Comparison of ENCODE assay signal across 8 cellular contexts in the genomic region with DNA sequence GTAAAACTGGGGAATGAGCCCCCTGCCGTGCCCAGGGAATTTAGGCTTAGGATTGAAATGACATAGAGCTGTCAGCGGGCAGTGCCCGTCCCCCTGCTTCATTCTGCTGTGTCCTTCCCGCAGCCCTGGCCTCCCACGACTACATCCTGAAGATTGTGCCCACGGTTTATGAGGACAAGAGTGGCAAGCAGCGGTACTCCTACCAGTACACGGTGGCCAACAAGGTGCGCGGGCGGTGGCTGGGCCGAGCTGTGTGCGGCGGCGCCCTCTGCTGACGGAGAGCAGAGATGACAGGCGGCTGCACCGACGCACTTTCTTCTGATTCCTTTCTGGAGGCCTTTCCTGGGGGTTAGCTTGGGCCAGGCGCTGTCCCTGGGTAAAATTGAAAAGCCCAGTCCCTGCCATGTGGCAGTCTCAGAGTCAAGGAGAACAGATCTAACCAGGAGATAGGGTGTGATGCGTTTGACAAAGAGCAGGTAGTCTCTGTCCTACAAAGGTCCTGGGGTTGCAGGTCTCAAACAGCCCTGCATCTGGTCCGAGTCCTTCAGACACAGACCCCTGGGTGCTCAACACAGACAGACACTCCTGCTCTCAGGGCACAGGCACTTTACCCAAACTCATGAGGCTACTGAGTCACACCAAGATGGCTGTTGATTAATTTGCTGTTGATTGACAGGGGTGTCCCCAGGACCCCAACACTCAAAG. TPM values are rescaled to one million over a fixed set of nuclear protein-coding genes. Genes with fewer than 3 reads are reported as not detected.
DNase-seq lines count a peak whose midpoint lies in the region; ATAC-seq, FAIRE-seq and TF ChIP-seq lines count a peak whose summit lies in the region.

No MANE protein-coding gene starts in this region.

- no peak overlapping the region for H3K27ac ChIP-seq in H1 (ENCODE audit: low read depth, low read length)

- TF ChIP-seq CTCF in GM12872 (IDR thresholded peaks at IDR 0.05; ENCODE audit: insufficient read depth, low read depth, low read length) (peak; percentile 93), H1 (IDR thresholded peaks at IDR 0.05; ENCODE audit: control extremely low read depth in 1 of 3, insufficient read depth in 1 of 3, low read depth in 1 of 3, low read length in 3 of 3) (peak; percentile 90 to 97 (median 94))

- H2BK15ac ChIP-seq in H1 (ENCODE audit: low read length) = no peak overlapping the region

- WGBS in H1 (ENCODE audit: extremely low coverage in 1 of 2, insufficient coverage in 1 of 2, insufficient read length in 1 of 2, insufficient replicate concordance in 2 of 2, low coverage in 1 of 2, low lambda C conversion rate in 2 of 2, missing lambda C conversion rate in 1 of 2), 2 experiments = 27% methylated on average over 20 of the region's 22 CpGs; no CpG with 5 or more reads in 1 of the 2 experiments

- H3K23ac ChIP-seq in H1 (ENCODE audit: insufficient read length) = no peak overlapping the region

- no peaks in the 10 kb centered on the region for H3K23me2 ChIP-seq in H1 (ENCODE audit: low read depth, low read length)

- no peaks in the 10 kb centered on the region for H3K27me3 ChIP-seq in H1 (replicated peaks in 1 of 4; ENCODE audit: control insufficient read depth in 3 of 4, extremely low read depth in 1 of 4, insufficient read depth in 3 of 4, low read length in 3 of 4)

- no peak for FAIRE-seq in H1 (lab: Jason Lieb, UNC)

- peaks cover 3 to 26% (median 18%) of the 10 kb centered on the region in 4 experiments; a peak in 7 of 8 replicates for H3K36me3 ChIP-seq in H1 (ENCODE audit: control insufficient read depth in 2 of 4, insufficient read depth in 4 of 4, low read length in 3 of 4)

- peak; percentile 80 to 86 for TF ChIP-seq RAD21 in H1 (IDR thresholded peaks at IDR 0.05 in 1 of 2, conservative IDR thresholded peaks at IDR 0.05 in 1 of 2; ENCODE audit: low read depth in 2 of 2, low read length in 2 of 2)

- H2AK5ac ChIP-seq in H1 (ENCODE audit: low read depth, low read length) = no peak overlapping the region

- H3K79me1 ChIP-seq in H1 (ENCODE audit: low read depth, low read length) = no peaks in the 10 kb centered on the region

- no peak overlapping the region for H3K18ac ChIP-seq in H1 (ENCODE audit: extremely low read depth, low read length)

- H2BK20ac ChIP-seq in H1 (ENCODE audit: low read length) = no peak overlapping the region

- H3K56ac ChIP-seq in H1 (replicated peaks; ENCODE audit: insufficient read length, low read depth, low read length) = no peak overlapping the region

- no peak overlapping the region for H3K4me3 ChIP-seq in H1 (ENCODE audit: extremely low read depth in 1 of 4, insufficient read depth in 2 of 4, low read depth in 3 of 4, low read length in 4 of 4)

- no peak overlapping the region for H2BK120ac ChIP-seq in H1 (replicated peaks; ENCODE audit: low read depth, low read length)

- no peak overlapping the region for H2AFZ ChIP-seq in H1 (ENCODE audit: low read length)

- TF ChIP-seq EP300 in H1 (IDR thresholded peaks at IDR 0.05; ENCODE audit: borderline replicate concordance in 1 of 2, low read depth in 2 of 2, low read length in 2 of 2) = no peak

- H3K4me1 ChIP-seq in H1 (replicated peaks in 1 of 4; ENCODE audit: control insufficient read depth in 3 of 4, insufficient read depth in 4 of 4, low read length in 3 of 4) = no peaks in the 10 kb centered on the region

- no peak overlapping the region for H2BK5ac ChIP-seq in H1 (ENCODE audit: low read depth, low read length)

- CTCF ChIA-PET in H1 (lab: Charles Lee; ENCODE audit: partially characterized antibody) = interaction anchor here (0.7 to 12.2 kb wide), 38 partner anchors 8 to 1613 kb away, joined by 3 to 206 read pairs (median 3); no protein-coding TSS in a partner anchor

- no peak overlapping the region for H4K91ac ChIP-seq in H1 (replicated peaks; ENCODE audit: insufficient read length, low read length)

- no peak overlapping the region for H2BK12ac ChIP-seq in H1 (ENCODE audit: low read depth, low read length)

- H4K5ac ChIP-seq in H1 (ENCODE audit: insufficient read length, low read depth, low read length) = no peak overlapping the region

- ATAC-seq in HG02798 (IDR thresholded peaks at IDR 0.05; ENCODE audit: poor library complexity, unreplicated experiment) (peak; percentile 80), HG02759 (IDR thresholded peaks at IDR 0.05; ENCODE audit: unreplicated experiment) (no peak)

- TF ChIP-seq POLR2A in H1 (IDR thresholded peaks at IDR 0.05; ENCODE audit: control extremely low read depth in 1 of 2, low read depth in 2 of 2, low read length in 2 of 2) = no peak

- POLR2A ChIA-PET in H1 (lab: Charles Lee; ENCODE audit: partially characterized antibody) = interaction anchor here (0.6 to 1.7 kb wide), 5 partner anchors 19 to 386 kb away, joined by 3 to 4 read pairs (median 3); no protein-coding TSS in a partner anchor

- H3K4me2 ChIP-seq in H1 (ENCODE audit: insufficient read depth in 1 of 2, low read depth in 2 of 2, low read length in 2 of 2) = 0 out of 4 replicates have a peak overlapping the region, but pooled peaks of 1 of the 2 experiments have one; percentile 40

- peaks cover 2 to 8% of the 10 kb centered on the region in 2 experiments for H4K20me1 ChIP-seq in H1 (replicated peaks in 1 of 2; ENCODE audit: control insufficient read depth in 1 of 2, insufficient read depth in 2 of 2, low read length in 2 of 2)

- no peaks in the 10 kb centered on the region for H3K79me2 ChIP-seq in H1 (ENCODE audit: control insufficient read depth in 1 of 2, insufficient read depth in 2 of 2, low read length in 2 of 2)

- no peaks in the 10 kb centered on the region for H3K9me3 ChIP-seq in H1 (ENCODE audit: insufficient read depth in 2 of 2, low read depth in 1 of 2, low read length in 1 of 2)

- DNase-seq in NCI-H69 (lab: John Stamatoyannopoulos, UW) = peak; percentile 73
- peak; percentile 35 to 47 for DNase-seq in activated CD8-positive, alpha-beta memory T cell treated with anti-CD3 and anti-CD28 coated beads for 4 hours (ENCODE audit: low read depth in 2 of 2)
- DNase-seq in H1 (ENCODE audit: low read depth in 1 of 2, low spot score in 2 of 2) = peak in 1 of 2 experiments; percentile 84
- DNase-seq in middle frontal gyrus (ENCODE audit: extremely low spot score, low spot score) = peak; percentile 64
- peak; percentile 39 to 44 for DNase-seq in stimulated activated CD8-positive, alpha-beta memory T cell treated with anti-CD3 and anti-CD28 coated beads, Interleukin-4, amount 100 ng/mL, for 1 hour (ENCODE audit: low read depth in 2 of 2, low spot score in 1 of 2)

- no peak overlapping the region for H4K8ac ChIP-seq in H1 (ENCODE audit: extremely low read depth, insufficient read depth, low read length)

- no peak overlapping the region for H3K9ac ChIP-seq in H1 (replicated peaks in 1 of 4; ENCODE audit: extremely low read depth in 1 of 4, low read depth in 3 of 4, low read length in 3 of 4)

- H3K4ac ChIP-seq in H1 (replicated peaks; ENCODE audit: insufficient read length, low read depth, low read length) = no peak overlapping the region

- no peak overlapping the region for H3K14ac ChIP-seq in H1 (ENCODE audit: insufficient read length)

TF ChIP-seq in H1, 55 proteins besides CTCF, POLR2A, EP300 and RAD21:
- TF ChIP-seq RFX5 (IDR thresholded peaks at IDR 0.05; ENCODE audit: borderline replicate concordance, low read depth, low read length) (no peak), EGR1 (IDR thresholded peaks at IDR 0.05; ENCODE audit: borderline replicate concordance, low read depth, low read length) (peak; percentile 55; the same call in 1 of the 2 replicates), SIX5 (IDR thresholded peaks at IDR 0.05; ENCODE audit: low read depth, low read length) (no peak), GABPA (IDR thresholded peaks at IDR 0.05; ENCODE audit: borderline replicate concordance, insufficient read depth, low read length) (peak; percentile 70; the same call in 1 of the 2 replicates), POLR2AphosphoS5 (IDR thresholded peaks at IDR 0.05; ENCODE audit: low read depth, low read length) (peak; percentile 54; the same call in 1 of the 2 replicates), TEAD4 (IDR thresholded peaks at IDR 0.05; ENCODE audit: low read depth, low read length) (peak; percentile 34; the same call in 1 of the 2 replicates), KDM4A (IDR thresholded peaks at IDR 0.05; ENCODE audit: low read depth, low read length, severe bottlenecking) (no peak), CREB1 (IDR thresholded peaks at IDR 0.05) (peak; percentile 70)

RNA-seq across cellular contexts. Expression of a gene that starts 26.8 kb away (rescaled TPM):
- 53.2 and 58.2 TPM in 2 replicates for total RNA-seq in H1 (2021; fragmentation: NEBNext Ultra II Directional; extraction: Animal tissue kit (Norgen Biotek cat#: 25700))
- polyA plus RNA-seq in H1 (2011; rRNA removed) = 42.2 and 80.4 TPM in 2 replicates
- polyA plus RNA-seq in H1 (2011; cell fraction: cytosol; rRNA removed) = 104 TPM
- 38.3 TPM for polyA plus RNA-seq in H1 (2011; cell fraction: nucleus; rRNA removed)
- 79.6 to 90.2 TPM (median 84.6 TPM) in 4 replicates for polyA plus RNA-seq in H1 (2012, experiment 1 of 2)
- polyA plus RNA-seq in H1 (2012, experiment 2 of 2) = 66.3 TPM
- 89.7 TPM for polyA plus RNA-seq in H1 (2013, experiment 1 of 2)
- polyA plus RNA-seq in H1 (2013, experiment 2 of 2) = 91.2 TPM
- polyA minus RNA-seq in H1 (2011; rRNA and poly(A)+ RNA removed) = 40.4 and 44.9 TPM in 2 replicates
- polyA minus RNA-seq in H1 (2011; cell fraction: cytosol; rRNA and poly(A)+ RNA removed) = 17.3 TPM
- 20.5 TPM for polyA minus RNA-seq in H1 (2011; cell fraction: nucleus; rRNA and poly(A)+ RNA removed)

RNA-seq across cellular contexts. Expression of a gene that starts 51.1 kb away (rescaled TPM):
- total RNA-seq in H1 (2021; fragmentation: NEBNext Ultra II Directional; extraction: Animal tissue kit (Norgen Biotek cat#: 25700)) = 108 and 109 TPM in 2 replicates
- polyA plus RNA-seq in H1 (2011; rRNA removed) = 80.0 and 134 TPM in 2 replicates
- 112 TPM for polyA plus RNA-seq in H1 (2011; cell fraction: cytosol; rRNA removed)
- 129 TPM for polyA plus RNA-seq in H1 (2011; cell fraction: nucleus; rRNA removed)
- 124 to 202 TPM (median 167 TPM) in 4 replicates for polyA plus RNA-seq in H1 (2012, experiment 1 of 2)
- 67.5 TPM for polyA plus RNA-seq in H1 (2012, experiment 2 of 2)
- polyA plus RNA-seq in H1 (2013, experiment 1 of 2) = 140 TPM
- 170 TPM for polyA plus RNA-seq in H1 (2013, experiment 2 of 2)
- polyA minus RNA-seq in H1 (2011; rRNA and poly(A)+ RNA removed) = 89.2 and 102 TPM in 2 replicates
- polyA minus RNA-seq in H1 (2011; cell fraction: cytosol; rRNA and poly(A)+ RNA removed) = 46.9 TPM
- polyA minus RNA-seq in H1 (2011; cell fraction: nucleus; rRNA and poly(A)+ RNA removed) = 34.3 TPM
